Comparison of ENCODE assay signal across 10 cellular contexts in the genomic region with DNA sequence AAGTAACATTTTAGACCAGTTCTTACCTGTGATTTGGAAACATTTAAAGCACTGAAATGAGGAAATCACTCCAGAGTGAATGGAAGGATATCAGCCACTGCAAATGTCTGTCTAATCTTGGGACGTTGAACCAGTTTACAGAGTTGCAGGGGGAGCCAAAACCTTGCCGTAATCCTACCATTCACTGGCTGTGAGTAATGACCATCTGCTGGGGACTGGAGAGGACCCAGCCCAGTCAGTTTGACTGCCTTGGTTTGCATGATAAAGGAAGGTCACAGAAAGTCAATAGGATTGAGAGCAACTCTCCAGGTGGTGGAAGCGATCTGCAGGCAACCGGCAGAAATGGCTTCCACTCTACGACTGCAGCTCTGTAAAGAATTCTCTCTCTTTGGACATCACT.
A peak's percentile ranks its signal among the peaks of the same experiment; 100 is the strongest.
DNase-seq lines count a peak whose midpoint lies in the region; ATAC-seq, FAIRE-seq and TF ChIP-seq lines count a peak whose summit lies in the region.
"Had no signal": no experiment of that assay in that cellular context is flagged by ENCODE, and none has a peak within 500 bp of the region (broad histone marks: within the 10 kb centered on the region; RNA-seq: fewer than 3 reads in every experiment).

No MANE protein-coding gene starts in this region.

- H3K4me3 ChIP-seq in HUES64 (ENCODE audit: low read length) (peak overlapping the region; percentile 35; the same call in 1 of the 2 replicates), pancreas (no peak overlapping the region)
- H3K4me3 ChIP-seq: lower lobe of right lung had no signal

- FAIRE-seq in pancreas (lab: Jason Lieb, UNC): no peak

- peak; percentile 98 to 100 (median 100) for ATAC-seq in pancreas

- intact Hi-C loops in pancreas (cut with DNase I): no loop called here

- H3K27me3 ChIP-seq in HUES64 (ENCODE audit: insufficient read depth, low read length): no peaks in the 10 kb centered on the region
- H3K27me3 ChIP-seq in pancreas: no peaks in the 10 kb centered on the region

- TF ChIP-seq CTCF in pancreas (IDR thresholded peaks at IDR 0.05): no peak

- peak overlapping the region; percentile 79 for H3K9ac ChIP-seq in HUES64 (ENCODE audit: low read depth, low read length)

- H3K36me3 ChIP-seq in HUES64 (ENCODE audit: insufficient read depth, low read length) (peaks cover 3% of the 10 kb centered on the region; the same call in 1 of the 2 replicates), pancreas (no peaks in the 10 kb centered on the region)
- H3K36me3 ChIP-seq: lower lobe of right lung had no signal

- 2% methylated on average over 5 of the region's 5 CpGs for WGBS in HUES64
- WGBS in pancreas, 2 donors: 13 to 14% methylated on average over 5 of the region's 5 CpGs

- H3K4me1 ChIP-seq in HUES64 (ENCODE audit: insufficient read depth, low read length): peaks cover 54% of the 10 kb centered on the region
- H3K4me1 ChIP-seq in pancreas: no peaks in the 10 kb centered on the region
- H3K4me1 ChIP-seq: lower lobe of right lung had no signal

- in situ Hi-C loops in KBM-7 (cut with MboI; ENCODE audit: low pct_unique_long_range_greater_than_20kb, low sequenced_read_pairs): no loop called here

- H3K9me3 ChIP-seq in HUES64 (ENCODE audit: insufficient read depth, low read depth, low read length) (peaks cover 11% of the 10 kb centered on the region), pancreas (no peaks in the 10 kb centered on the region)

- TF ChIP-seq POLR2A in erythroblast (IDR thresholded peaks at IDR 0.05; ENCODE audit: low read length): no peak

- peak; percentile 97 for DNase-seq in NCI-H748 (lab: John Stamatoyannopoulos, UW; ENCODE audit: unreplicated experiment)
- DNase-seq in erythroblast (lab: John Stamatoyannopoulos, UW): peak; percentile 17 to 28
- DNase-seq in pancreas: peak in 5 of 6 donors; percentile 62 to 86 (median 81)
- no peak for DNase-seq in GF-D8 (lab: John Stamatoyannopoulos, UW)
- DNase-seq in activated CD8-positive, alpha-beta memory T cell treated with anti-CD3 and anti-CD28 coated beads, Interleukin-2, amount 50 U/mL, for 48 hours: no peak
- no peak for DNase-seq in KBM-7
- DNase-seq in activated CD4-positive, alpha-beta T cell treated with anti-CD3 and anti-CD28 coated beads for 1 hour: no peak
- DNase-seq: lower lobe of right lung, NCI-H1105 had no signal

- H3K27ac ChIP-seq in HUES64 (ENCODE audit: low read depth, low read length) (peak overlapping the region; percentile 99), pancreas (peak overlapping the region in 3 of 4 donors; percentile 43 to 60 (median 51))
- H3K27ac ChIP-seq: lower lobe of right lung had no signal

Comparison
In these comparisons a context has a peak if more than half of its experiments do, and no peak if none do; other contexts are left out.
1. DNase-seq: peak in NCI-H748 (single experiment), erythroblast (2 of 2) and pancreas (5 of 6); none in GF-D8 (single experiment), activated CD8-positive, alpha-beta memory T cell treated with anti-CD3 and anti-CD28 coated beads, Interleukin-2, amount 50 U/mL, for 48 hours (single experiment), KBM-7 (single experiment) and activated CD4-positive, alpha-beta T cell treated with anti-CD3 and anti-CD28 coated beads for 1 hour (single experiment).